15 cellular contexts compared by ENCODE assay signal in genomic region chr1:214861615-214862014, GRCh38.
"Had no signal": no experiment of that assay in that cellular context is flagged by ENCODE, and none has a peak within 500 bp of the region (broad histone marks: within the 10 kb centered on the region; RNA-seq: fewer than 3 reads in every experiment).

No MANE protein-coding gene starts in this region.

- H3K4me2 ChIP-seq: smooth muscle cell had no signal

- ATAC-seq: activated CD8-positive, alpha-beta T cell treated with anti-CD3 and anti-CD28 coated beads, Interleukin-2, amount 10 ng/mL, durations not matched to agents 7 days and 5 days; activated naive CD8-positive, alpha-beta T cell treated with anti-CD3 and anti-CD28 coated beads, Interleukin-2, amount 50 U/mL, for 24 hours; effector memory CD8-positive, alpha-beta T cell; left cardiac atrium; lower lobe of right lung; stimulated activated effector memory CD8-positive, alpha-beta T cell treated with anti-CD3 and anti-CD28 coated beads, Interleukin-12 subunit alpha, Interleukin-12 subunit beta, amount 100 ng/mL, for 72 hours had no signal

- H3K4me1 ChIP-seq: lower lobe of right lung, right atrium auricular region had no signal

- H3K27me3 ChIP-seq: right atrium auricular region, thyroid gland had no signal

- H3K9me3 ChIP-seq: lower lobe of right lung, right atrium auricular region, thyroid gland had no signal

- DNase-seq: activated CD4-positive, alpha-beta T cell treated with anti-CD3 and anti-CD28 coated beads for 4 hours; activated CD8-positive, alpha-beta T cell treated with anti-CD3 and anti-CD28 coated beads, Interleukin-2, amount 10 ng/mL, durations not matched to agents 7 days and 5 days; activated naive CD4-positive, alpha-beta T cell treated with Interleukin-2 at 50 U/mL for 16 hours; activated naive CD8-positive, alpha-beta T cell treated with anti-CD3 and anti-CD28 coated beads, Interleukin-2, amount 50 U/mL, for 24 hours; central memory CD4-positive, alpha-beta T cell; effector memory CD8-positive, alpha-beta T cell; immature natural killer cell; left cardiac atrium; lower lobe of right lung; naive B cell; thyroid gland; WERI-Rb-1 had no signal

- H3K4me3 ChIP-seq: lower lobe of right lung, right atrium auricular region, smooth muscle cell, thyroid gland had no signal

- H3K36me3 ChIP-seq: lower lobe of right lung, right atrium auricular region, thyroid gland, WERI-Rb-1 had no signal

- H3K27ac ChIP-seq: lower lobe of right lung, right atrium auricular region, thyroid gland, WERI-Rb-1 had no signal
